ENCODE assay signal across 8 cellular contexts in genomic region chr3:150371741-150372254, GRCh38. TPM values are rescaled to one million over a fixed set of nuclear protein-coding genes. Genes with fewer than 3 reads are reported as not detected.
A peak's percentile ranks its signal among the peaks of the same experiment; 100 is the strongest.
DNase-seq lines count a peak whose midpoint lies in the region; ATAC-seq and TF ChIP-seq lines count a peak whose summit lies in the region.

No MANE protein-coding gene starts in this region.

- no peaks in the 10 kb centered on the region for H3K9me3 Mint-ChIP-seq in stimulated activated naive B cell treated with anti-CD40 and anti-IgM and Interleukin-4, amounts not matched to agents 10 μg/mL and 1 μg/mL and 100 μg/mL, for 72 hours

- BruUV-seq in Panc1 (replicated peaks; lab: Mats Ljungman, UMichigan), result no TSS peak

- DNase-seq in Daoy (ENCODE audit: low read depth), result peak; percentile 97
- peak; percentile 100 for DNase-seq in Panc1 (ENCODE audit: low read depth, low spot score)
- DNase-seq in esophagus squamous epithelium (lab: John Stamatoyannopoulos, UW), result no peak
- DNase-seq in stimulated activated naive B cell treated with anti-CD40 and anti-IgM and Interleukin-4, amounts not matched to agents 10 μg/mL and 1 μg/mL and 100 μg/mL, for 72 hours, result no peak
- no peak for DNase-seq in germinal center (ENCODE audit: low spot score)
- no peak for DNase-seq in stimulated activated CD8-positive, alpha-beta memory T cell treated with anti-CD3 and anti-CD28 coated beads, Interleukin-4, amount 100 ng/mL, for 48 hours
- no peak for DNase-seq in WERI-Rb-1

- in situ Hi-C loops in Panc1 (cut with HindIII; ENCODE audit: low pct_unique_long_range_greater_than_20kb, low sequenced_read_pairs), result no loop called here

- H3K4me1 ChIP-seq in Panc1 (ENCODE audit: control insufficient read depth, insufficient read depth, low read length) (peaks cover 66% of the 10 kb centered on the region), esophagus squamous epithelium (peaks cover 0 to 41% (median 15%) of the 10 kb centered on the region in 3 donors), neuron (ENCODE audit: insufficient read depth, low read length) (peaks cover 30% of the 10 kb centered on the region)

- H3K27ac Mint-ChIP-seq in stimulated activated naive B cell treated with anti-CD40 and anti-IgM and Interleukin-4, amounts not matched to agents 10 μg/mL and 1 μg/mL and 100 μg/mL, for 72 hours, result no peak overlapping the region

- H3K9me3 ChIP-seq in Panc1 (ENCODE audit: control insufficient read depth, insufficient read depth, low read depth, low read length), result no peaks in the 10 kb centered on the region
- no peaks in the 10 kb centered on the region for H3K9me3 ChIP-seq in esophagus squamous epithelium
- H3K9me3 ChIP-seq in neuron (ENCODE audit: low read length), result no peaks in the 10 kb centered on the region
- no peaks in the 10 kb centered on the region for H3K9me3 ChIP-seq in WERI-Rb-1 (ENCODE audit: severe bottlenecking)

- no peaks in the 10 kb centered on the region for H3K27me3 Mint-ChIP-seq in stimulated activated naive B cell treated with anti-CD40 and anti-IgM and Interleukin-4, amounts not matched to agents 10 μg/mL and 1 μg/mL and 100 μg/mL, for 72 hours

- TF ChIP-seq CTCF in Panc1 (IDR thresholded peaks at IDR 0.05) (no peak), esophagus squamous epithelium (IDR thresholded peaks at IDR 0.05) (no peak), WERI-Rb-1 (IDR thresholded peaks at IDR 0.05; ENCODE audit: low read depth, low read length) (no peak)

- no peaks in the 10 kb centered on the region for H3K36me3 ChIP-seq in Panc1 (ENCODE audit: control insufficient read depth, insufficient read depth, low read length)
- no peaks in the 10 kb centered on the region for H3K36me3 ChIP-seq in esophagus squamous epithelium
- no peaks in the 10 kb centered on the region for H3K36me3 ChIP-seq in neuron (ENCODE audit: insufficient read depth, low read length)
- no peaks in the 10 kb centered on the region for H3K36me3 ChIP-seq in WERI-Rb-1

- no peak overlapping the region for H3K4me3 Mint-ChIP-seq in stimulated activated naive B cell treated with anti-CD40 and anti-IgM and Interleukin-4, amounts not matched to agents 10 μg/mL and 1 μg/mL and 100 μg/mL, for 72 hours

- 12 to 20% methylated on average over 6 of the region's 6 CpGs for WGBS in esophagus squamous epithelium, 2 donors

- H3K36me3 Mint-ChIP-seq in stimulated activated naive B cell treated with anti-CD40 and anti-IgM and Interleukin-4, amounts not matched to agents 10 μg/mL and 1 μg/mL and 100 μg/mL, for 72 hours, result no peaks in the 10 kb centered on the region

- peaks cover 13 to 15% of the 10 kb centered on the region in 2 donors for H3K4me1 Mint-ChIP-seq in stimulated activated naive B cell treated with anti-CD40 and anti-IgM and Interleukin-4, amounts not matched to agents 10 μg/mL and 1 μg/mL and 100 μg/mL, for 72 hours

- peak; percentile 81 for ATAC-seq in Panc1
- ATAC-seq in stimulated activated naive B cell treated with anti-CD40 and anti-IgM and Interleukin-4, amounts not matched to agents 10 μg/mL and 1 μg/mL and 100 μg/mL, for 72 hours (replicated peaks), result no peak

- TF ChIP-seq POLR2A in esophagus squamous epithelium (IDR thresholded peaks at IDR 0.05), result peak in 2 of 4 donors; percentile 15 to 35

- POLR2A ChIA-PET in Panc1 (lab: Charles Lee), result interaction anchor here (0.5 to 1.7 kb wide), 2 partner anchors 35 to 36 kb away, joined by 3 to 4 read pairs; partner anchors contain the start of gene TSC22D2

- peak overlapping the region; percentile 39 for H2AFZ ChIP-seq in neuron (ENCODE audit: low read depth, low read length)

- CTCF ChIA-PET in Panc1 (lab: Charles Lee), result interaction anchor here (0.6 to 1.1 kb wide), 3 partner anchors 26 to 124 kb away, joined by 3 to 4 read pairs (median 3); no protein-coding TSS in a partner anchor

- no peaks in the 10 kb centered on the region for H3K27me3 ChIP-seq in Panc1 (ENCODE audit: control insufficient read depth, insufficient read depth, low read length)
- H3K27me3 ChIP-seq in esophagus squamous epithelium, result no peaks in the 10 kb centered on the region
- no peaks in the 10 kb centered on the region for H3K27me3 ChIP-seq in neuron (ENCODE audit: insufficient read depth, low read length)
- H3K27me3 ChIP-seq in WERI-Rb-1 (ENCODE audit: insufficient read depth, low read depth, severe bottlenecking), result no peaks in the 10 kb centered on the region

- H3K27ac ChIP-seq in Panc1 (ENCODE audit: low read length) (peak overlapping the region; percentile 100), esophagus squamous epithelium (peak overlapping the region; percentile 66 to 87 (median 82)), WERI-Rb-1 (no peak overlapping the region)

- H3K4me3 ChIP-seq in Panc1 (ENCODE audit: low read depth in 2 of 2, low read length in 2 of 2) (peak overlapping the region; percentile 39 to 62), esophagus squamous epithelium (peak overlapping the region in 3 of 4 donors; percentile 18 to 55 (median 23)), neuron (ENCODE audit: low read length) (peak overlapping the region; percentile 48), WERI-Rb-1 (ENCODE audit: low read depth, low read length) (no peak overlapping the region)

- intact Hi-C loops in Panc1 (cut with micrococcal nuclease; ENCODE audit: unreplicated experiment), result loop anchor here (2.0 kb wide), 1 partner anchor 43 kb away; no protein-coding TSS in a partner anchor
- intact Hi-C loops in esophagus squamous epithelium (cut with DNase I), result no loop called here

RNA-seq across cellular contexts. Expression of gene TSC22D2, which starts 36.3 kb away (rescaled TPM):
- total RNA-seq in Daoy (2014; rRNA removed; shearing (Covaris generic)), result 3.2 and 9.1 TPM in 2 replicates
- total RNA-seq in Panc1 (2021; ENCODE audit: unreplicated experiment) (43.1 TPM), esophagus squamous epithelium (10 to 100 TPM in 3 of 4 donors, 1 to 10 TPM in 1; 8.5 to 20.0 (median 15.2) TPM)
- 16.4 TPM for polyA plus RNA-seq in Panc1 (2012; ENCODE audit: insufficient read length)

Comparison
In these comparisons a context has a peak if more than half of its experiments do, and no peak if none do; other contexts are left out.
1. DNase-seq: peak in Daoy (single experiment) and Panc1 (single experiment); none in esophagus squamous epithelium (single experiment), stimulated activated naive B cell treated with anti-CD40 and anti-IgM and Interleukin-4, amounts not matched to agents 10 μg/mL and 1 μg/mL and 100 μg/mL, for 72 hours (single experiment), germinal center (single experiment), stimulated activated CD8-positive, alpha-beta memory T cell treated with anti-CD3 and anti-CD28 coated beads, Interleukin-4, amount 100 ng/mL, for 48 hours (single experiment) and WERI-Rb-1 (single experiment).